ENCODE assay signal across 1 cellular context in the genomic region with DNA sequence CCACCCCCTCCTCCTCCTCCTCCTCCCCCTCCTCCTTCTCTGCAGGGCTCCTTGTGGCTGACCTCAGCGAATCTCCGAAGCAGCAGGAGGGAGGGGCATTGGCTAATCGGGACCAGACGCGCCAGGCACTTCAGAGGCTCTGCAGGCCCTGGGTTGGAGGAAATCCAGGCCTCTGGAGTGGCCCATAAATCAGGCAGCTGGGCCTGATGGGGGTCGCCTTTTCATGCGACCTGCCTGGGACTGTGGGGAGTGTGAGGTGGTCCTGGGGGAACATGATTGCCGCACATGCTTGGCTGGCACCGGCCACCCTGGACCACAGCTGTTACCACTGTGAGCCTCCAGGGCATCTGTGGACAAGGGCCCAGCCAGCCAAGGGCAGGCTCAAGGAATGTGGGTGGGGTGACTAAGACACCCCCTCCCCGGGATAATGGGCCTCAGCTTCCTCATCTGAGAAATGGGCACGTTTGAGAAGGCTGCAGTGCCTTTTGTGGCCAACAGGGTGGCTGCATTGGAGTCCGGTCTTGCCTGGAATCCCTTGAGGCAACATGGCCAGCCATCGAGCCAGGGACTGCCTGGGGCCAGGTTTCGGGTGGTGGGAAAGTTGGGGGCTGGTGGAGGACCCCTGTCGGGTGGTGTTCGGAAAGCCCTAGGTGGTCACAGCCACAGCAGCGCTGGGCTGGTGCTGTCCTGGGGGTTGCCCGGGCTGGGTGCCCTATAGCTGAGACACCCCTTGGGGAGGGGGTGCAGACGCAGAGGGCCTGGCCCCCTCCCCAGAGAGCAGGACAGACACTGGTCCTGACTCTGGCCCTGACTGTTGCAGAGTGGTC.
TF ChIP-seq lines count a peak whose summit lies in the region.

No MANE protein-coding gene starts in this region.

TF ChIP-seq in HEK293, 187 proteins besides CTCF, POLR2A, EP300 and RAD21 (continued from another document and continues in another):
- TF ChIP-seq, protein P1, sequence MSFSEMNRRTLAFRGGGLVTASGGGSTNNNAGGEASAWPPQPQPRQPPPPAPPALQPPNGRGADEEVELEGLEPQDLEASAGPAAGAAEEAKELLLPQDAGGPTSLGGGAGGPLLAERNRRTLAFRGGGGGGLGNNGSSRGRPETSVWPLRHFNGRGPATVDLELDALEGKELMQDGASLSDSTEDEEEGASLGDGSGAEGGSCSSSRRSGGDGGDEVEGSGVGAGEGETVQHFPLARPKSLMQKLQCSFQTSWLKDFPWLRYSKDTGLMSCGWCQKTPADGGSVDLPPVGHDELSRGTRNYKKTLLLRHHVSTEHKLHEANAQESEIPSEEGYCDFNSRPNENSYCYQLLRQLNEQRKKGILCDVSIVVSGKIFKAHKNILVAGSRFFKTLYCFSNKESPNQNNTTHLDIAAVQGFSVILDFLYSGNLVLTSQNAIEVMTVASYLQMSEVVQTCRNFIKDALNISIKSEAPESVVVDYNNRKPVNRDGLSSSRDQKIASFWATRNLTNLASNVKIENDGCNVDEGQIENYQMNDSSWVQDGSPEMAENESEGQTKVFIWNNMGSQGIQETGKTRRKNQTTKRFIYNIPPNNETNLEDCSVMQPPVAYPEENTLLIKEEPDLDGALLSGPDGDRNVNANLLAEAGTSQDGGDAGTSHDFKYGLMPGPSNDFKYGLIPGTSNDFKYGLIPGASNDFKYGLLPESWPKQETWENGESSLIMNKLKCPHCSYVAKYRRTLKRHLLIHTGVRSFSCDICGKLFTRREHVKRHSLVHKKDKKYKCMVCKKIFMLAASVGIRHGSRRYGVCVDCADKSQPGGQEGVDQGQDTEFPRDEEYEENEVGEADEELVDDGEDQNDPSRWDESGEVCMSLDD (tag by site-specific recombination; IDR thresholded peaks at IDR 0.05) = peak; percentile 59; the same call in 1 of the 2 replicates
- TF ChIP-seq ZBTB21 (tag by site-specific recombination; IDR thresholded peaks at IDR 0.05) (0 out of 2 replicates have a peak, but pooled peaks have one; percentile 43), OVOL3 (tag by site-specific recombination; IDR thresholded peaks at IDR 0.05) (no peak), ZNF311 (tag by site-specific recombination; IDR thresholded peaks at IDR 0.05; ENCODE audit: borderline replicate concordance) (no peak), ZNF830 (tag by site-specific recombination; IDR thresholded peaks at IDR 0.05; ENCODE audit: low read depth) (no peak), GLI2 (tag by site-specific recombination; IDR thresholded peaks at IDR 0.05; ENCODE audit: borderline replicate concordance, low read depth) (no peak), ZBTB20 (tag by site-specific recombination; IDR thresholded peaks at IDR 0.05) (no peak), ZNF654 (tag by site-specific recombination; IDR thresholded peaks at IDR 0.05; ENCODE audit: low read depth) (no peak), ZEB2 (tag by site-specific recombination; IDR thresholded peaks at IDR 0.05) (peak; percentile 66), YY1 (tag by site-specific recombination; IDR thresholded peaks at IDR 0.05) (no peak), ZNF837 (tag by site-specific recombination; IDR thresholded peaks at IDR 0.05) (no peak), ZNF10 (tag by site-specific recombination; IDR thresholded peaks at IDR 0.05) (no peak), GLIS1 (tag by site-specific recombination; IDR thresholded peaks at IDR 0.05) (peak; percentile 91), ZNF391 (tag by site-specific recombination; IDR thresholded peaks at IDR 0.05; ENCODE audit: borderline replicate concordance, low read depth) (no peak), ZNF140 (tag by site-specific recombination; IDR thresholded peaks at IDR 0.05) (no peak), ZNF610 (tag by site-specific recombination; IDR thresholded peaks at IDR 0.05; ENCODE audit: borderline replicate concordance) (no peak), ZNF366 (tag by site-specific recombination; conservative IDR thresholded peaks at IDR 0.05) (no peak), MYNN (tag by site-specific recombination; IDR thresholded peaks at IDR 0.05; ENCODE audit: borderline replicate concordance) (no peak), REPIN1 (tag by site-specific recombination; IDR thresholded peaks at IDR 0.05; ENCODE audit: low read depth) (no peak), ZNF23 (tag by site-specific recombination; IDR thresholded peaks at IDR 0.05; ENCODE audit: borderline replicate concordance) (no peak), ZNF132 (tag by site-specific recombination; IDR thresholded peaks at IDR 0.05; ENCODE audit: borderline replicate concordance) (no peak), ZSCAN16 (tag by site-specific recombination; IDR thresholded peaks at IDR 0.05) (peak; percentile 27), ZNF121 (tag by site-specific recombination; IDR thresholded peaks at IDR 0.05) (peak; percentile 73), ZNF133 (tag by site-specific recombination; IDR thresholded peaks at IDR 0.05) (no peak), ZNF596 (tag by site-specific recombination; IDR thresholded peaks at IDR 0.05) (no peak), ZNF2 (tag by site-specific recombination; IDR thresholded peaks at IDR 0.05) (peak; percentile 63; the same call in 1 of the 2 replicates), ZBTB48 (tag by site-specific recombination; IDR thresholded peaks at IDR 0.05) (no peak), ZNF394 (tag by site-specific recombination; IDR thresholded peaks at IDR 0.05; ENCODE audit: borderline replicate concordance) (peak; percentile 24; the same call in 1 of the 2 replicates), BCL11B (tag by site-specific recombination; IDR thresholded peaks at IDR 0.05; ENCODE audit: low read depth) (no peak), ZFP37 (tag by site-specific recombination; IDR thresholded peaks at IDR 0.05) (no peak)
- TF ChIP-seq, protein P2, sequence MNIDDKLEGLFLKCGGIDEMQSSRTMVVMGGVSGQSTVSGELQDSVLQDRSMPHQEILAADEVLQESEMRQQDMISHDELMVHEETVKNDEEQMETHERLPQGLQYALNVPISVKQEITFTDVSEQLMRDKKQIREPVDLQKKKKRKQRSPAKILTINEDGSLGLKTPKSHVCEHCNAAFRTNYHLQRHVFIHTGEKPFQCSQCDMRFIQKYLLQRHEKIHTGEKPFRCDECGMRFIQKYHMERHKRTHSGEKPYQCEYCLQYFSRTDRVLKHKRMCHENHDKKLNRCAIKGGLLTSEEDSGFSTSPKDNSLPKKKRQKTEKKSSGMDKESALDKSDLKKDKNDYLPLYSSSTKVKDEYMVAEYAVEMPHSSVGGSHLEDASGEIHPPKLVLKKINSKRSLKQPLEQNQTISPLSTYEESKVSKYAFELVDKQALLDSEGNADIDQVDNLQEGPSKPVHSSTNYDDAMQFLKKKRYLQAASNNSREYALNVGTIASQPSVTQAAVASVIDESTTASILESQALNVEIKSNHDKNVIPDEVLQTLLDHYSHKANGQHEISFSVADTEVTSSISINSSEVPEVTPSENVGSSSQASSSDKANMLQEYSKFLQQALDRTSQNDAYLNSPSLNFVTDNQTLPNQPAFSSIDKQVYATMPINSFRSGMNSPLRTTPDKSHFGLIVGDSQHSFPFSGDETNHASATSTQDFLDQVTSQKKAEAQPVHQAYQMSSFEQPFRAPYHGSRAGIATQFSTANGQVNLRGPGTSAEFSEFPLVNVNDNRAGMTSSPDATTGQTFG (tag by site-specific recombination; IDR thresholded peaks at IDR 0.05; ENCODE audit: borderline replicate concordance) = no peak
- TF ChIP-seq, protein P3, sequence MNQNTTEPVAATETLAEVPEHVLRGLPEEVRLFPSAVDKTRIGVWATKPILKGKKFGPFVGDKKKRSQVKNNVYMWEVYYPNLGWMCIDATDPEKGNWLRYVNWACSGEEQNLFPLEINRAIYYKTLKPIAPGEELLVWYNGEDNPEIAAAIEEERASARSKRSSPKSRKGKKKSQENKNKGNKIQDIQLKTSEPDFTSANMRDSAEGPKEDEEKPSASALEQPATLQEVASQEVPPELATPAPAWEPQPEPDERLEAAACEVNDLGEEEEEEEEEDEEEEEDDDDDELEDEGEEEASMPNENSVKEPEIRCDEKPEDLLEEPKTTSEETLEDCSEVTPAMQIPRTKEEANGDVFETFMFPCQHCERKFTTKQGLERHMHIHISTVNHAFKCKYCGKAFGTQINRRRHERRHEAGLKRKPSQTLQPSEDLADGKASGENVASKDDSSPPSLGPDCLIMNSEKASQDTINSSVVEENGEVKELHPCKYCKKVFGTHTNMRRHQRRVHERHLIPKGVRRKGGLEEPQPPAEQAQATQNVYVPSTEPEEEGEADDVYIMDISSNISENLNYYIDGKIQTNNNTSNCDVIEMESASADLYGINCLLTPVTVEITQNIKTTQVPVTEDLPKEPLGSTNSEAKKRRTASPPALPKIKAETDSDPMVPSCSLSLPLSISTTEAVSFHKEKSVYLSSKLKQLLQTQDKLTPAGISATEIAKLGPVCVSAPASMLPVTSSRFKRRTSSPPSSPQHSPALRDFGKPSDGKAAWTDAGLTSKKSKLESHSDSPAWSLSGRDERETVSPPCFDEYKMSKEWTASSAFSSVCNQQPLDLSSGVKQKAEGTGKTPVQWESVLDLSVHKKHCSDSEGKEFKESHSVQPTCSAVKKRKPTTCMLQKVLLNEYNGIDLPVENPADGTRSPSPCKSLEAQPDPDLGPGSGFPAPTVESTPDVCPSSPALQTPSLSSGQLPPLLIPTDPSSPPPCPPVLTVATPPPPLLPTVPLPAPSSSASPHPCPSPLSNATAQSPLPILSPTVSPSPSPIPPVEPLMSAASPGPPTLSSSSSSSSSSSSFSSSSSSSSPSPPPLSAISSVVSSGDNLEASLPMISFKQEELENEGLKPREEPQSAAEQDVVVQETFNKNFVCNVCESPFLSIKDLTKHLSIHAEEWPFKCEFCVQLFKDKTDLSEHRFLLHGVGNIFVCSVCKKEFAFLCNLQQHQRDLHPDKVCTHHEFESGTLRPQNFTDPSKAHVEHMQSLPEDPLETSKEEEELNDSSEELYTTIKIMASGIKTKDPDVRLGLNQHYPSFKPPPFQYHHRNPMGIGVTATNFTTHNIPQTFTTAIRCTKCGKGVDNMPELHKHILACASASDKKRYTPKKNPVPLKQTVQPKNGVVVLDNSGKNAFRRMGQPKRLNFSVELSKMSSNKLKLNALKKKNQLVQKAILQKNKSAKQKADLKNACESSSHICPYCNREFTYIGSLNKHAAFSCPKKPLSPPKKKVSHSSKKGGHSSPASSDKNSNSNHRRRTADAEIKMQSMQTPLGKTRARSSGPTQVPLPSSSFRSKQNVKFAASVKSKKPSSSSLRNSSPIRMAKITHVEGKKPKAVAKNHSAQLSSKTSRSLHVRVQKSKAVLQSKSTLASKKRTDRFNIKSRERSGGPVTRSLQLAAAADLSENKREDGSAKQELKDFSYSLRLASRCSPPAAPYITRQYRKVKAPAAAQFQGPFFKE (tag by site-specific recombination; IDR thresholded peaks at IDR 0.05; ENCODE audit: borderline replicate concordance) = no peak
- TF ChIP-seq, protein P4, sequence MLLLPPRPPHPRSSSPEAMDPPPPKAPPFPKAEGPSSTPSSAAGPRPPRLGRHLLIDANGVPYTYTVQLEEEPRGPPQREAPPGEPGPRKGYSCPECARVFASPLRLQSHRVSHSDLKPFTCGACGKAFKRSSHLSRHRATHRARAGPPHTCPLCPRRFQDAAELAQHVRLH (tag by site-specific recombination; IDR thresholded peaks at IDR 0.05) = peak; percentile 75; the same call in 1 of the 2 replicates
- TF ChIP-seq, protein P5, sequence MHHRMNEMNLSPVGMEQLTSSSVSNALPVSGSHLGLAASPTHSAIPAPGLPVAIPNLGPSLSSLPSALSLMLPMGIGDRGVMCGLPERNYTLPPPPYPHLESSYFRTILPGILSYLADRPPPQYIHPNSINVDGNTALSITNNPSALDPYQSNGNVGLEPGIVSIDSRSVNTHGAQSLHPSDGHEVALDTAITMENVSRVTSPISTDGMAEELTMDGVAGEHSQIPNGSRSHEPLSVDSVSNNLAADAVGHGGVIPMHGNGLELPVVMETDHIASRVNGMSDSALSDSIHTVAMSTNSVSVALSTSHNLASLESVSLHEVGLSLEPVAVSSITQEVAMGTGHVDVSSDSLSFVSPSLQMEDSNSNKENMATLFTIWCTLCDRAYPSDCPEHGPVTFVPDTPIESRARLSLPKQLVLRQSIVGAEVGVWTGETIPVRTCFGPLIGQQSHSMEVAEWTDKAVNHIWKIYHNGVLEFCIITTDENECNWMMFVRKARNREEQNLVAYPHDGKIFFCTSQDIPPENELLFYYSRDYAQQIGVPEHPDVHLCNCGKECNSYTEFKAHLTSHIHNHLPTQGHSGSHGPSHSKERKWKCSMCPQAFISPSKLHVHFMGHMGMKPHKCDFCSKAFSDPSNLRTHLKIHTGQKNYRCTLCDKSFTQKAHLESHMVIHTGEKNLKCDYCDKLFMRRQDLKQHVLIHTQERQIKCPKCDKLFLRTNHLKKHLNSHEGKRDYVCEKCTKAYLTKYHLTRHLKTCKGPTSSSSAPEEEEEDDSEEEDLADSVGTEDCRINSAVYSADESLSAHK (tag by site-specific recombination; IDR thresholded peaks at IDR 0.05) = 0 out of 2 replicates have a peak, but pooled peaks have one; percentile 18
- TF ChIP-seq, protein P6, sequence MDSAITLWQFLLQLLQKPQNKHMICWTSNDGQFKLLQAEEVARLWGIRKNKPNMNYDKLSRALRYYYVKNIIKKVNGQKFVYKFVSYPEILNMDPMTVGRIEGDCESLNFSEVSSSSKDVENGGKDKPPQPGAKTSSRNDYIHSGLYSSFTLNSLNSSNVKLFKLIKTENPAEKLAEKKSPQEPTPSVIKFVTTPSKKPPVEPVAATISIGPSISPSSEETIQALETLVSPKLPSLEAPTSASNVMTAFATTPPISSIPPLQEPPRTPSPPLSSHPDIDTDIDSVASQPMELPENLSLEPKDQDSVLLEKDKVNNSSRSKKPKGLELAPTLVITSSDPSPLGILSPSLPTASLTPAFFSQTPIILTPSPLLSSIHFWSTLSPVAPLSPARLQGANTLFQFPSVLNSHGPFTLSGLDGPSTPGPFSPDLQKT (IDR thresholded peaks at IDR 0.05; ENCODE audit: borderline replicate concordance, low read depth, low read length) = no peak
- TF ChIP-seq, protein P7, sequence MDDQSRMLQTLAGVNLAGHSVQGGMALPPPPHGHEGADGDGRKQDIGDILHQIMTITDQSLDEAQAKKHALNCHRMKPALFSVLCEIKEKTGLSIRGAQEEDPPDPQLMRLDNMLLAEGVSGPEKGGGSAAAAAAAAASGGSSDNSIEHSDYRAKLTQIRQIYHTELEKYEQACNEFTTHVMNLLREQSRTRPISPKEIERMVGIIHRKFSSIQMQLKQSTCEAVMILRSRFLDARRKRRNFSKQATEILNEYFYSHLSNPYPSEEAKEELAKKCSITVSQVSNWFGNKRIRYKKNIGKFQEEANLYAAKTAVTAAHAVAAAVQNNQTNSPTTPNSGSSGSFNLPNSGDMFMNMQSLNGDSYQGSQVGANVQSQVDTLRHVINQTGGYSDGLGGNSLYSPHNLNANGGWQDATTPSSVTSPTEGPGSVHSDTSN (CRISPR knock-in tag; IDR thresholded peaks at IDR 0.05) = no peak
- TF ChIP-seq, protein P8, sequence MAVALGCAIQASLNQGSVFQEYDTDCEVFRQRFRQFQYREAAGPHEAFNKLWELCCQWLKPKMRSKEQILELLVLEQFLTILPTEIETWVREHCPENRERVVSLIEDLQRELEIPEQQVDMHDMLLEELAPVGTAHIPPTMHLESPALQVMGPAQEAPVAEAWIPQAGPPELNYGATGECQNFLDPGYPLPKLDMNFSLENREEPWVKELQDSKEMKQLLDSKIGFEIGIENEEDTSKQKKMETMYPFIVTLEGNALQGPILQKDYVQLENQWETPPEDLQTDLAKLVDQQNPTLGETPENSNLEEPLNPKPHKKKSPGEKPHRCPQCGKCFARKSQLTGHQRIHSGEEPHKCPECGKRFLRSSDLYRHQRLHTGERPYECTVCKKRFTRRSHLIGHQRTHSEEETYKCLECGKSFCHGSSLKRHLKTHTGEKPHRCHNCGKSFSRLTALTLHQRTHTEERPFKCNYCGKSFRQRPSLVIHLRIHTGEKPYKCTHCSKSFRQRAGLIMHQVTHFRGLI (tag by site-specific recombination; IDR thresholded peaks at IDR 0.05) = no peak
